Comparison of ENCODE assay signal across 10 cellular contexts in genomic region chr11:43575931-43576833, GRCh38.
DNase-seq lines count a peak whose midpoint lies in the region; ATAC-seq and TF ChIP-seq lines count a peak whose summit lies in the region.
"Had no signal": no experiment of that assay in that cellular context is flagged by ENCODE, and none has a peak within 500 bp of the region (broad histone marks: within the 10 kb centered on the region; RNA-seq: fewer than 3 reads in every experiment).

No MANE protein-coding gene starts in this region.

- DNase-seq in activated naive CD4-positive, alpha-beta T cell treated with anti-CD3 and anti-CD28 coated beads, Interleukin-2, amount 10 ng/mL, durations not matched to agents 7 days and 5 days, result no peak
- DNase-seq in activated naive CD4-positive, alpha-beta T cell treated with anti-CD3 and anti-CD28 coated beads, Interleukin-2, amount 50 U/mL, for 16 hours, result no peak
- DNase-seq in activated T-helper 1 cell treated with anti-CD3 and anti-CD28 coated beads, Interleukin-12 subunit alpha, Interleukin-12 subunit beta, Interleukin-2, Interleukin-4 antibody, amounts not matched to agents 30 ng/mL and 10 ng/mL and 1 ng/mL, durations not matched to agents 14 hours and 24 hours and 36 hours (ENCODE audit: low spot score), result no peak
- DNase-seq in superior temporal gyrus (ENCODE audit: extremely low spot score), result peak; percentile 29
- no peak for DNase-seq in colonic mucosa
- DNase-seq in SK-N-DZ (ENCODE audit: low spot score), result no peak
- DNase-seq: activated naive CD4-positive, alpha-beta T cell treated with Interleukin-2 at 50 U/mL for 16 hours had no signal

- H3K27ac ChIP-seq in iPS-20b (ENCODE audit: low read length) (no peak overlapping the region), colonic mucosa (no peak overlapping the region)

- H3K27ac Mint-ChIP-seq in activated naive CD4-positive, alpha-beta T cell treated with anti-CD3 and anti-CD28 coated beads, Interleukin-2, amount 10 ng/mL, durations not matched to agents 7 days and 5 days, result peak overlapping the region; percentile 28
- peak overlapping the region; percentile 36 for H3K27ac Mint-ChIP-seq in activated T-helper 1 cell treated with anti-CD3 and anti-CD28 coated beads, Interleukin-12 subunit alpha, Interleukin-12 subunit beta, Interleukin-2, Interleukin-4 antibody, amounts not matched to agents 30 ng/mL and 10 ng/mL and 1 ng/mL, durations not matched to agents 14 hours and 24 hours and 36 hours

- H3K4me1 ChIP-seq in iPS-20b (ENCODE audit: insufficient read depth, low read length), result no peaks in the 10 kb centered on the region; the same call in 1 of the 2 replicates
- H3K4me1 ChIP-seq in colonic mucosa, result no peaks in the 10 kb centered on the region

- H3K4me3 Mint-ChIP-seq in activated naive CD4-positive, alpha-beta T cell treated with anti-CD3 and anti-CD28 coated beads, Interleukin-2, amount 10 ng/mL, durations not matched to agents 7 days and 5 days, result no peak overlapping the region
- no peak overlapping the region for H3K4me3 Mint-ChIP-seq in activated T-helper 1 cell treated with anti-CD3 and anti-CD28 coated beads, Interleukin-12 subunit alpha, Interleukin-12 subunit beta, Interleukin-2, Interleukin-4 antibody, amounts not matched to agents 30 ng/mL and 10 ng/mL and 1 ng/mL, durations not matched to agents 14 hours and 24 hours and 36 hours

- ATAC-seq in HG03045 (IDR thresholded peaks at IDR 0.05; ENCODE audit: unreplicated experiment), result no peak

- TF ChIP-seq CTCF in colonic mucosa (IDR thresholded peaks at IDR 0.05), result no peak

- CTCF ChIA-PET in activated naive CD4-positive, alpha-beta T cell treated with anti-CD3 and anti-CD28 coated beads, Interleukin-2, amount 10 ng/mL, durations not matched to agents 7 days and 5 days (lab: Charles Lee), result interaction anchor here (2.7 kb wide), 1 partner anchor 275 kb away, joined by 11 read pairs; no protein-coding TSS in a partner anchor

- peak overlapping the region; percentile 67 for H3K4me3 ChIP-seq in iPS-20b (ENCODE audit: low read length)
- no peak overlapping the region for H3K4me3 ChIP-seq in colonic mucosa

- H3K27me3 Mint-ChIP-seq in activated naive CD4-positive, alpha-beta T cell treated with anti-CD3 and anti-CD28 coated beads, Interleukin-2, amount 10 ng/mL, durations not matched to agents 7 days and 5 days, result peaks cover 96% of the 10 kb centered on the region
- H3K27me3 Mint-ChIP-seq in activated T-helper 1 cell treated with anti-CD3 and anti-CD28 coated beads, Interleukin-12 subunit alpha, Interleukin-12 subunit beta, Interleukin-2, Interleukin-4 antibody, amounts not matched to agents 30 ng/mL and 10 ng/mL and 1 ng/mL, durations not matched to agents 14 hours and 24 hours and 36 hours (ENCODE audit: insufficient read depth), result peaks cover 72% of the 10 kb centered on the region

- intact Hi-C loops in activated T-helper 1 cell treated with anti-CD3 and anti-CD28 coated beads, Interleukin-12 subunit alpha, Interleukin-12 subunit beta, Interleukin-2, Interleukin-4 antibody, amounts not matched to agents 30 ng/mL and 10 ng/mL and 1 ng/mL, durations not matched to agents 14 hours and 24 hours and 36 hours (cut with micrococcal nuclease), result loop anchor here (5.0 kb wide), 2 partner anchors 276 to 366 kb away; partner anchors contain the start of gene C11orf96
- intact Hi-C loops in colonic mucosa (cut with DNase I), result no loop called here

- H3K9me3 Mint-ChIP-seq in activated naive CD4-positive, alpha-beta T cell treated with anti-CD3 and anti-CD28 coated beads, Interleukin-2, amount 10 ng/mL, durations not matched to agents 7 days and 5 days, result no peaks in the 10 kb centered on the region
- H3K9me3 Mint-ChIP-seq in activated T-helper 1 cell treated with anti-CD3 and anti-CD28 coated beads, Interleukin-12 subunit alpha, Interleukin-12 subunit beta, Interleukin-2, Interleukin-4 antibody, amounts not matched to agents 30 ng/mL and 10 ng/mL and 1 ng/mL, durations not matched to agents 14 hours and 24 hours and 36 hours, result no peaks in the 10 kb centered on the region

- peaks cover 38% of the 10 kb centered on the region for H3K4me1 Mint-ChIP-seq in activated naive CD4-positive, alpha-beta T cell treated with anti-CD3 and anti-CD28 coated beads, Interleukin-2, amount 10 ng/mL, durations not matched to agents 7 days and 5 days
- peaks cover 12% of the 10 kb centered on the region for H3K4me1 Mint-ChIP-seq in activated T-helper 1 cell treated with anti-CD3 and anti-CD28 coated beads, Interleukin-12 subunit alpha, Interleukin-12 subunit beta, Interleukin-2, Interleukin-4 antibody, amounts not matched to agents 30 ng/mL and 10 ng/mL and 1 ng/mL, durations not matched to agents 14 hours and 24 hours and 36 hours (ENCODE audit: low read depth)

- H3K27me3 ChIP-seq in iPS-20b (ENCODE audit: insufficient read depth, low read length) (peaks cover 99% of the 10 kb centered on the region), colonic mucosa (peaks cover 81% of the 10 kb centered on the region)
- H3K27me3 ChIP-seq: testis had no signal

- H3K36me3 Mint-ChIP-seq in activated naive CD4-positive, alpha-beta T cell treated with anti-CD3 and anti-CD28 coated beads, Interleukin-2, amount 10 ng/mL, durations not matched to agents 7 days and 5 days, result peaks cover 3% of the 10 kb centered on the region
- H3K36me3 Mint-ChIP-seq in activated T-helper 1 cell treated with anti-CD3 and anti-CD28 coated beads, Interleukin-12 subunit alpha, Interleukin-12 subunit beta, Interleukin-2, Interleukin-4 antibody, amounts not matched to agents 30 ng/mL and 10 ng/mL and 1 ng/mL, durations not matched to agents 14 hours and 24 hours and 36 hours (ENCODE audit: low read depth), result no peaks in the 10 kb centered on the region

- H3K36me3 ChIP-seq in iPS-20b (ENCODE audit: insufficient read depth, low read depth, low read length) (no peaks in the 10 kb centered on the region), colonic mucosa (no peaks in the 10 kb centered on the region)

- H3K9ac ChIP-seq in iPS-20b (ENCODE audit: low read depth, low read length), result no peak overlapping the region
- H3K9ac ChIP-seq in colonic mucosa (ENCODE audit: low read depth in 2 of 2, low read length in 2 of 2), result no peak overlapping the region

- peaks cover 5% of the 10 kb centered on the region; the same call in 1 of the 2 replicates for H3K9me3 ChIP-seq in iPS-20b (ENCODE audit: insufficient read depth, low read depth, low read length)
- no peaks in the 10 kb centered on the region for H3K9me3 ChIP-seq in colonic mucosa
- H3K9me3 ChIP-seq: testis had no signal
